8 cellular contexts compared by ENCODE assay signal in genomic region chr11:15276616-15277015, GRCh38.
DNase-seq lines count a peak whose midpoint lies in the region; ATAC-seq and TF ChIP-seq lines count a peak whose summit lies in the region.

No MANE protein-coding gene starts in this region.

- H3K36me3 ChIP-seq in Loucy (ENCODE audit: insufficient read depth, low read length) (no peaks in the 10 kb centered on the region), MG63 (no peaks in the 10 kb centered on the region)

- H3K27me3 ChIP-seq in Loucy (ENCODE audit: insufficient read depth, low read length, poor library complexity, severe bottlenecking) (no peaks in the 10 kb centered on the region), MG63 (no peaks in the 10 kb centered on the region)

- H3K36me3 Mint-ChIP-seq in T-helper 17 cell (ENCODE audit: low read depth), result no peaks in the 10 kb centered on the region

- DNase-seq in Daoy (ENCODE audit: low read depth) (peak; percentile 14), myocyte (ENCODE audit: low read depth) (peak; percentile 1), T-helper 17 cell (no peak), MG63 (no peak)

- H3K4me3 ChIP-seq in Loucy (ENCODE audit: low read length, poor library complexity, severe bottlenecking) (no peak overlapping the region), WI38 (ENCODE audit: low read depth, low read length) (no peak overlapping the region), MG63 (no peak overlapping the region)

- no peaks in the 10 kb centered on the region for H3F3A ChIP-seq in Loucy (ENCODE audit: low read depth)

- TF ChIP-seq CTCF in Loucy (conservative IDR thresholded peaks at IDR 0.05; ENCODE audit: low read length), result peak; percentile 55
- peak; percentile 32 for TF ChIP-seq CTCF in WI38 (IDR thresholded peaks at IDR 0.05; ENCODE audit: low read depth, low read length)

- H3K4me1 Mint-ChIP-seq in T-helper 17 cell, result no peaks in the 10 kb centered on the region

- H3K79me2 ChIP-seq in Loucy (ENCODE audit: insufficient read depth, low read length), result no peaks in the 10 kb centered on the region

- no peaks in the 10 kb centered on the region for H3K4me1 ChIP-seq in Loucy (ENCODE audit: insufficient read depth, low read length, poor library complexity, severe bottlenecking)

- H3K27ac Mint-ChIP-seq in T-helper 17 cell, result no peak overlapping the region

- no peaks in the 10 kb centered on the region for H3K9me2 ChIP-seq in Loucy (replicated peaks; ENCODE audit: low read depth, low read length)

- H3K9me3 ChIP-seq in Loucy (ENCODE audit: insufficient read depth, low read depth, low read length) (no peaks in the 10 kb centered on the region), T-helper 17 cell (ENCODE audit: control insufficient read depth, low read length, poor library complexity, severe bottlenecking) (no peaks in the 10 kb centered on the region), MG63 (no peaks in the 10 kb centered on the region)

- H3K27me3 Mint-ChIP-seq in T-helper 17 cell, result peaks cover 48% of the 10 kb centered on the region

- no peak overlapping the region for H3K9ac ChIP-seq in Loucy (ENCODE audit: low read depth, low read length, poor library complexity, severe bottlenecking)

- ATAC-seq in T-helper 17 cell (no peak), HG02938 (IDR thresholded peaks at IDR 0.05; ENCODE audit: unreplicated experiment) (no peak), HG02981 (IDR thresholded peaks at IDR 0.05; ENCODE audit: unreplicated experiment) (no peak)

- H4K20me1 ChIP-seq in Loucy (ENCODE audit: insufficient read depth, low read length, poor library complexity, severe bottlenecking), result no peaks in the 10 kb centered on the region

- H3K4me2 ChIP-seq in Loucy (ENCODE audit: low read depth, low read length, poor library complexity, severe bottlenecking), result no peak overlapping the region

- H3K4me3 Mint-ChIP-seq in T-helper 17 cell, result no peak overlapping the region

- no peak overlapping the region for H2AFZ ChIP-seq in Loucy (ENCODE audit: low read length)

Comparison
In these comparisons a context has a peak if more than half of its experiments do, and no peak if none do; other contexts are left out.
1. DNase-seq: peak in Daoy (single experiment) and myocyte (single experiment); none in T-helper 17 cell (0 of 3) and MG63 (single experiment).